8 cellular contexts compared by ENCODE assay signal in genomic region chr10:91908358-91909177, GRCh38.
A peak's percentile ranks its signal among the peaks of the same experiment; 100 is the strongest.
DNase-seq lines count a peak whose midpoint lies in the region; ATAC-seq and TF ChIP-seq lines count a peak whose summit lies in the region.

No MANE protein-coding gene starts in this region.

- in situ Hi-C loops in astrocyte of the spinal cord (cut with HindIII; ENCODE audit: low sequenced_read_pairs), result no loop called here

- peak; percentile 26 for TF ChIP-seq CTCF in astrocyte of the spinal cord (IDR thresholded peaks at IDR 0.05; ENCODE audit: low read depth, low read length)

- WGBS in iPS DF 6.9 (ENCODE audit: insufficient coverage, insufficient read length), result no CpG with 5 or more reads among the region's 94 CpGs

- DNase-seq in NCI-H1694 treated with DMSO at 0.1 percent for 48 hours (lab: John Stamatoyannopoulos, UW) (peak; percentile 48), NCI-H1694 (lab: John Stamatoyannopoulos, UW) (no peak), NCI-H1436 (lab: John Stamatoyannopoulos, UW) (peak; percentile 59), T-helper 9 cell (peak; percentile 50), astrocyte of the spinal cord (ENCODE audit: low read depth, low spot score) (peak; percentile 74), iPS DF 6.9 (ENCODE audit: low read depth, low spot score) (no peak), skeletal muscle cell (ENCODE audit: low read depth) (no peak)

- peak; percentile 95 for ATAC-seq in HG02852 (IDR thresholded peaks at IDR 0.05; ENCODE audit: unreplicated experiment)

- H3K27me3 ChIP-seq in iPS DF 6.9 (ENCODE audit: control insufficient read depth, insufficient read depth, low read length), result no peaks in the 10 kb centered on the region

- H3K9me3 ChIP-seq in iPS DF 6.9 (ENCODE audit: control insufficient read depth, insufficient read depth, low read length), result no peaks in the 10 kb centered on the region

- no peaks in the 10 kb centered on the region for H3K4me1 ChIP-seq in iPS DF 6.9 (ENCODE audit: control insufficient read depth, insufficient read depth, low read length)

- peaks cover 2% of the 10 kb centered on the region; the same call in 1 of the 2 replicates for H3K36me3 ChIP-seq in iPS DF 6.9 (ENCODE audit: control insufficient read depth, insufficient read depth, low read length)

- H3K27ac ChIP-seq in iPS DF 6.9 (ENCODE audit: low read length), result no peak overlapping the region

- H3K4me3 ChIP-seq in astrocyte of the spinal cord (ENCODE audit: low read depth, low read length) (peak overlapping the region; percentile 67), iPS DF 6.9 (ENCODE audit: low read length) (peak overlapping the region; percentile 69), skeletal muscle cell (ENCODE audit: low read depth, low read length) (peak overlapping the region; percentile 76)

Comparison
In these comparisons a context has a peak if more than half of its experiments do, and no peak if none do; other contexts are left out.
1. DNase-seq: peak in NCI-H1694 treated with DMSO at 0.1 percent for 48 hours (single experiment), NCI-H1436 (single experiment), T-helper 9 cell (single experiment) and astrocyte of the spinal cord (single experiment); none in NCI-H1694 (single experiment), iPS DF 6.9 (single experiment) and skeletal muscle cell (single experiment).
2. Peak in every context shown above with its lines, with median percentiles within 50 percentile points of each other: H3K4me3 ChIP-seq.